Comparison of ENCODE assay signal across 1 cellular context in the genomic region with DNA sequence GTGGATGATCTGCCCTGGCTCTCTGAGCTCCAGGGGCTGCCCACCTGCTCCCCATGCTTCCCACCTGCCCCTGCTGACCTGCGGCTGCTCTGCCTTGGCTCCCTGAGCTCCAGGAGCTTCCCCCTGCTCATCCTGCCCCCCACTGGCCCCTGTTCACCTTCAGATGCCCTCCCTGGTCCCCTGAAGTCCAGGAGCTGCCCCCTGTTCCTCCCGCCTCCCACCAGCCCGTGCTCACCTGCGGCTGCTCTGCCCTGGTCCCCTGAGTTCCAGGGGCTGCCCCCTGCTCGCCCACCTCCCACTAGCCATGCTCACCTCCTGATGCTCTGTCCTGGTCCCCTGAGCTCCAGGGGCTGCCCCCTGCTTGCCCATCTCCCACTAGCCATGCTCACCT.
TF ChIP-seq lines count a peak whose summit lies in the region.

No MANE protein-coding gene starts in this region.

TF ChIP-seq in HepG2, 621 proteins besides CTCF, POLR2A, EP300 and RAD21 (continued from another document):
- TF ChIP-seq, protein P1, sequence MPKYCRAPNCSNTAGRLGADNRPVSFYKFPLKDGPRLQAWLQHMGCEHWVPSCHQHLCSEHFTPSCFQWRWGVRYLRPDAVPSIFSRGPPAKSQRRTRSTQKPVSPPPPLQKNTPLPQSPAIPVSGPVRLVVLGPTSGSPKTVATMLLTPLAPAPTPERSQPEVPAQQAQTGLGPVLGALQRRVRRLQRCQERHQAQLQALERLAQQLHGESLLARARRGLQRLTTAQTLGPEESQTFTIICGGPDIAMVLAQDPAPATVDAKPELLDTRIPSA (CRISPR knock-in tag; IDR thresholded peaks at IDR 0.05; ENCODE audit: borderline replicate concordance) = no peak
- TF ChIP-seq ESRRA (CRISPR knock-in tag; IDR thresholded peaks at IDR 0.05; ENCODE audit: low read depth) (no peak), MAFK (conservative IDR thresholded peaks at IDR 0.05 in 1 of 2, IDR thresholded peaks at IDR 0.05 in 1 of 2; ENCODE audit: low read length in 2 of 2) (no peak), AGO1 (IDR thresholded peaks at IDR 0.05; ENCODE audit: low read depth, low read length, poor library complexity, severe bottlenecking) (no peak)
